Comparison of ENCODE assay signal across 7 cellular contexts in the genomic region with DNA sequence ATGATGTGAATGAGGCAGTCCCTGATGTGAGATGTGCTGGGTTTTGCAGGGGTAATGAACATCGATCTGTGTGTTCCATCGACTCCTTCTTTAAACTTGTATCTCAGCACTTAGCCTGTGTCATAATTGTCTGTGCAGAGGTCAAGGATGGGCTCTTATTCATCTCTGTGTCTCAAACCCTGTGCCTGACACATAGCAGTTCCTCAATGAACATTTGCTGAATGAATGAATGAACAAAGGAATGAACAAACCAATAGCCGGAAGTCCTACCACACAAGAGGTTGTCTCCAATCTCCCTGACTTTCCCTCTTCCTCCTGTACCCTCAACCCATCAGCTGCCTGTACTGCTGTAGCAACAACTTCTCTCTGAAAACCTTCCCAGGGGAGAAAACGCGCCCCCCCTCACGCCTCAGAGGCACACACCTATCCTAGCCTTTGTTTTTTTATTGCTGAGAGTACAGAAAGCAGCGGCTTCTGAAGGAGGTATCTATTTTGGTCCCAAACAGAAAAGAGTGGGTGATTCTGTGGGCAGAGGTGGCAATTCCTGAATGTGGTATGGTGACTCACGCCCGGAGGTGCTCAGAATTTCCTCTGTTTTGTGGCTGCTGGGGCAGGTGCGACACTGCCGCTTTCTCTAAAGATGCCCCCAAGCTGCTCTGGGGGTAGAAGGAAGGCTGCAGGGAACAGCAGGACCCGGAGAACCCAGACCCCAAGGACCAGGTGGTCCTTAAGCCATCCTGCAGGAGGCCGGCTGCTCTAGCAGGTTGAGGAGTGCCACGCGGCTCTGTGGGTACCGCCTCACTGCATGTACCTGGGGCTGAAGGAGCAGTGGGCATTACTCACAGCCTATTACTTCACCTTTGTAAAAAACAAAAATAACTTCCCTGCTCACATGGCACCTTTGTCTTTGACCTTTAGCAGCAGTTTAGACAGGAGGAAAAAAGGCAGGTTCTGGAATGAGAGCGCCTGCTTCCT. TPM values are rescaled to one million over a fixed set of nuclear protein-coding genes. Genes with fewer than 3 reads are reported as not detected.
DNase-seq lines count a peak whose midpoint lies in the region; ATAC-seq and TF ChIP-seq lines count a peak whose summit lies in the region.

No MANE protein-coding gene starts in this region.

- no peak for TF ChIP-seq CTCF in dorsolateral prefrontal cortex (IDR thresholded peaks at IDR 0.05 in 54 of 56, conservative IDR thresholded peaks at IDR 0.05 in 2 of 56; ENCODE audit: low read depth in 1 of 56, partially characterized antibody in 56 of 56)

- DNase-seq in dorsolateral prefrontal cortex (peak in 4 of 10 donors; percentile 49 to 63 (median 52)), HuH-7.5 (ENCODE audit: low spot score) (no peak), NCI-H69 (lab: John Stamatoyannopoulos, UW) (no peak), amniotic stem cell (lab: John Stamatoyannopoulos, UW) (no peak)
- peak; percentile 68 for DNase-seq in stimulated activated CD8-positive, alpha-beta memory T cell treated with anti-CD3 and anti-CD28 coated beads, Interleukin-15, amount 100 ng/mL, for 1 hour (ENCODE audit: low read depth)

- intact Hi-C loops in dorsolateral prefrontal cortex (cut with DNase I): no loop called here

- H3K27me3 ChIP-seq in dorsolateral prefrontal cortex: no peaks in the 10 kb centered on the region

- ATAC-seq in HG02759 (IDR thresholded peaks at IDR 0.05; ENCODE audit: unreplicated experiment): peak; percentile 35
- peak; percentile 44 to 50 for ATAC-seq in activated CD4-positive, CD25-positive, alpha-beta regulatory T cell treated with anti-CD3 and anti-CD28 coated beads, Interleukin-2, amount 50 U/mL, for 24 hours

- H3K27ac ChIP-seq in dorsolateral prefrontal cortex: peak overlapping the region in 39 of 59 donors; percentile 4 to 82 (median 40)

- H3K4me3 ChIP-seq in dorsolateral prefrontal cortex: no peak overlapping the region

RNA-seq across cellular contexts. Expression of gene IL2RA, which starts 9.6 kb away (rescaled TPM):
- under 1 TPM in 7 of 120 experiments, not detected in 113; 0.19 to 0.83 (median 0.68) TPM for total RNA-seq in dorsolateral prefrontal cortex

RNA-seq across cellular contexts. Expression of gene RBM17, which starts 36.3 kb away (rescaled TPM):
- 100 to 1,000 TPM in 44 of 120 experiments, 10 to 100 TPM in 76; 67.3 to 155 (median 95.4) TPM for total RNA-seq in dorsolateral prefrontal cortex
